Comparison of ENCODE assay signal across 17 cellular contexts in the genomic region with DNA sequence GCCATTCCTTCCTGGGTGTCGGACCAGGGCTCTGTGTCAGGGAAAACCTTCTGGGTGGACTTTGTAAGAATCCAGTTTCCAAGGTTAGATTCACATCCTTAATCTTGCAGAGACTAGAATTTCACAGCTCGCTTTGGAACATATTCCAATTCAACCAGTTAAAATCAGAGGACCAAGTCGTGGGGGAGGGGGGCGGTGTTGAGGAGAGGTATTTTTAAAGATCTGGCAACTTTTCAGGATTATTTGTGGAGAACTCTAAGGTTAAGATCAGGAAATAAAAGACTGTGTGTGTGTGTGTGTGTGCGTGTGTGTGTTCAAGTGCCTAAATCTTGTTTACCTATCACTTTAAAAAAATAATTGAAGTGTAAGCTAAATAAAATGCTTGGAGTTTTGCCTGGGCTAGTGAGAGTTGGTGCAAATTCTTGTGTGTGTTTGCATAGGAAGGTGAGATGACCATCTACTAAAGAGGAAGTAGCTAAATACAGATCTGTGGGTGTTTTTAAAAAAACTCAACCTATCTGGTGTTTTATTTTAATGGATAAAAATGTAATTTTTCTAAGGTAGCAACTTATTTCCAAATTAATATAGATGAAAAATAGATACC. TPM values are rescaled to one million over a fixed set of nuclear protein-coding genes. Genes with fewer than 3 reads are reported as not detected.
DNase-seq lines count a peak whose midpoint lies in the region; ATAC-seq and TF ChIP-seq lines count a peak whose summit lies in the region.
"Had no signal": no experiment of that assay in that cellular context is flagged by ENCODE, and none has a peak within 500 bp of the region (broad histone marks: within the 10 kb centered on the region; RNA-seq: fewer than 3 reads in every experiment).

No MANE protein-coding gene starts in this region.

- POLR2A ChIA-PET in OCI-LY7 (lab: Charles Lee): interaction anchor here (0.7 to 29.0 kb wide), 14 partner anchors 8 to 130 kb away, joined by 3 to 760 read pairs (median 6); partner anchors contain the start of gene TENT5C

- H3K4me1 Mint-ChIP-seq in natural killer cell: peaks cover 31 to 39% of the 10 kb centered on the region in 2 donors

- H3K9me3 ChIP-seq in MM.1S (replicated peaks; ENCODE audit: insufficient read depth, low read length) (no peaks in the 10 kb centered on the region), OCI-LY7 (ENCODE audit: low read length) (no peaks in the 10 kb centered on the region)
- H3K9me3 ChIP-seq: colonic mucosa, upper lobe of right lung had no signal

- CTCF ChIA-PET in OCI-LY7 (lab: Charles Lee; ENCODE audit: unreplicated experiment): interaction anchor here (0.6 to 3.0 kb wide), 12 partner anchors 10 to 93 kb away, joined by 3 to 10 read pairs (median 3); no protein-coding TSS in a partner anchor

- H3K4me1 ChIP-seq in MM.1S (ENCODE audit: low read length) (peaks cover 92% of the 10 kb centered on the region), OCI-LY7 (ENCODE audit: insufficient read depth, low read length, poor library complexity, severe bottlenecking) (peaks cover 76% of the 10 kb centered on the region)
- H3K4me1 ChIP-seq: colonic mucosa had no signal

- H3K79me2 ChIP-seq in MM.1S (ENCODE audit: low read length) (peaks cover 75% of the 10 kb centered on the region), OCI-LY7 (ENCODE audit: insufficient read depth, low read depth, low read length) (peaks cover 28% of the 10 kb centered on the region; the same call in 1 of the 2 replicates)

- no peak for ATAC-seq in natural killer cell
- no peak for ATAC-seq in GM21447 (IDR thresholded peaks at IDR 0.05; ENCODE audit: unreplicated experiment)
- ATAC-seq: left cardiac atrium; naive thymus-derived CD8-positive, alpha-beta T cell; Right ventricle myocardium inferior; upper lobe of right lung had no signal

- H3K27ac ChIP-seq in MM.1S (ENCODE audit: low read length): peak overlapping the region; percentile 100
- H3K27ac ChIP-seq in OCI-LY7 (ENCODE audit: low read depth, low read length, poor library complexity, severe bottlenecking): peak overlapping the region; percentile 53
- H3K27ac ChIP-seq: colonic mucosa, GM23248, upper lobe of right lung had no signal

- H3K9me3 Mint-ChIP-seq in natural killer cell: no peaks in the 10 kb centered on the region
- H3K9me3 Mint-ChIP-seq: naive thymus-derived CD8-positive, alpha-beta T cell had no signal

- peaks cover 0 to 5% of the 10 kb centered on the region in 2 donors for H3K27me3 Mint-ChIP-seq in natural killer cell (ENCODE audit: low read depth in 2 of 2)

- H2AFZ ChIP-seq in MM.1S (ENCODE audit: low read length) (no peak overlapping the region), OCI-LY7 (ENCODE audit: low read length) (no peak overlapping the region)
- H2AFZ ChIP-seq: GM23248 had no signal

- no peak overlapping the region for H3K27ac Mint-ChIP-seq in natural killer cell

- no peak overlapping the region for H3K4me3 Mint-ChIP-seq in natural killer cell
- H3K4me3 Mint-ChIP-seq: naive thymus-derived CD8-positive, alpha-beta T cell had no signal

- peak overlapping the region; percentile 100 for H3K9ac ChIP-seq in MM.1S (ENCODE audit: low read length)
- H3K9ac ChIP-seq: GM23248 had no signal

- H4K20me1 ChIP-seq in MM.1S (ENCODE audit: insufficient read depth, low read length) (no peaks in the 10 kb centered on the region), OCI-LY7 (ENCODE audit: insufficient read depth, low read length) (no peaks in the 10 kb centered on the region)

- H3K9me2 ChIP-seq in MM.1S (replicated peaks; ENCODE audit: insufficient read depth, low read length) (no peaks in the 10 kb centered on the region), OCI-LY7 (ENCODE audit: insufficient read depth, low read length) (no peaks in the 10 kb centered on the region)

- H3K4me3 ChIP-seq in MM.1S (ENCODE audit: low read length) (no peak overlapping the region; the same call in 1 of the 2 replicates), OCI-LY7 (ENCODE audit: low read depth, low read length, poor library complexity, severe bottlenecking) (peak overlapping the region; percentile 40)
- H3K4me3 ChIP-seq: colonic mucosa, GM23248, upper lobe of right lung had no signal

- BruUV-seq in OCI-LY7 (replicated peaks; lab: Mats Ljungman, UMichigan): TSS peak; percentile 27

- H3K36me3 ChIP-seq in MM.1S (replicated peaks; ENCODE audit: insufficient read depth, low read length): peaks cover 2% of the 10 kb centered on the region; the same call in 1 of the 2 replicates
- peaks cover 27% of the 10 kb centered on the region for H3K36me3 ChIP-seq in OCI-LY7 (ENCODE audit: insufficient read depth, low read length)
- H3K36me3 ChIP-seq: colonic mucosa had no signal

- intact Hi-C loops in OCI-LY7 (cut with micrococcal nuclease; ENCODE audit: unreplicated experiment): no loop called here
- intact Hi-C loops in natural killer cell (cut with micrococcal nuclease): no loop called here

- H3F3A ChIP-seq in MM.1S (ENCODE audit: insufficient read depth, low read length): peaks cover 96% of the 10 kb centered on the region

- H3K36me3 Mint-ChIP-seq in natural killer cell: peaks cover 26% of the 10 kb centered on the region

- DNase-seq in DMS53 treated with DMSO at 0.1 percent for 48 hours (lab: John Stamatoyannopoulos, UW; ENCODE audit: unreplicated experiment) (peak; percentile 25), MM.1S (peak; percentile 37), OCI-LY7 (ENCODE audit: low spot score) (peak; percentile 55), natural killer cell (peak; percentile 1), HUDEP-2 (lab: John Stamatoyannopoulos, UW; ENCODE audit: unreplicated experiment in 76 of 76) (no peak)
- no peak for DNase-seq in activated CD8-positive, alpha-beta memory T cell treated with anti-CD3 and anti-CD28 coated beads, Interleukin-2, amount 50 U/mL, for 48 hours
- DNase-seq: activated CD4-positive, alpha-beta T cell treated with anti-CD3 and anti-CD28 coated beads, Interleukin-2, amount 50 U/mL, for 48 hours; amniotic stem cell; colonic mucosa; GM23248; left cardiac atrium; naive thymus-derived CD8-positive, alpha-beta T cell; NCI-H524; T-helper 9 cell; upper lobe of right lung had no signal

- TF ChIP-seq CTCF in MM.1S (IDR thresholded peaks at IDR 0.05; ENCODE audit: low read length) (no peak), OCI-LY7 (conservative IDR thresholded peaks at IDR 0.05; ENCODE audit: low read length) (no peak), natural killer cell (IDR thresholded peaks at IDR 0.05) (no peak)

- peak overlapping the region; percentile 96 for H3K4me2 ChIP-seq in MM.1S (ENCODE audit: low read depth, low read length)
- H3K4me2 ChIP-seq in OCI-LY7 (ENCODE audit: low read length): peak overlapping the region; percentile 70

- no peaks in the 10 kb centered on the region for H3K27me3 ChIP-seq in MM.1S (replicated peaks; ENCODE audit: insufficient read depth, low read length)
- H3K27me3 ChIP-seq: colonic mucosa, upper lobe of right lung had no signal

RNA-seq across cellular contexts. Expression of gene TENT5C, which starts 21.8 kb away (rescaled TPM):
- total RNA-seq in OCI-LY7 (2014; rRNA removed; shearing (Covaris generic)): 11.6 and 13.3 TPM in 2 replicates
- total RNA-seq in OCI-LY7 (2022) (26.5 and 31.1 TPM in 2 replicates), natural killer cell (100 to 1,000 TPM in 1 of 3 donors, 10 to 100 TPM in 2; 80.6 to 109 (median 90.9) TPM)
- total RNA-seq: GM23248 had no signal

Comparison
In these comparisons a context has a peak if more than half of its experiments do, and no peak if none do; other contexts are left out.
1. DNase-seq: peak in DMS53 treated with DMSO at 0.1 percent for 48 hours (single experiment), MM.1S (single experiment), OCI-LY7 (single experiment) and natural killer cell (single experiment); none in activated CD8-positive, alpha-beta memory T cell treated with anti-CD3 and anti-CD28 coated beads, Interleukin-2, amount 50 U/mL, for 48 hours (single experiment) and HUDEP-2 (0 of 76).